1 cellular context compared by ENCODE assay signal in genomic region chr6:57822896-57823358, GRCh38.
TF ChIP-seq lines count a peak whose summit lies in the region.

No MANE protein-coding gene starts in this region.

TF ChIP-seq in K562, 482 proteins besides CTCF, POLR2A, EP300 and RAD21 (continued from another document):
- no peak for TF ChIP-seq E2F8 (IDR thresholded peaks at IDR 0.05; ENCODE audit: low read depth, partially characterized antibody)
- TF ChIP-seq SMAD2 (IDR thresholded peaks at IDR 0.05; ENCODE audit: low read depth, low read length): no peak
- TF ChIP-seq POLR3A (IDR thresholded peaks at IDR 0.05; ENCODE audit: borderline replicate concordance, extremely low read depth, insufficient read depth, insufficient read length): peak; percentile 61
- TF ChIP-seq ZNF175 (CRISPR knock-in tag; IDR thresholded peaks at IDR 0.05; ENCODE audit: low read depth): no peak
- TF ChIP-seq TBP (optimal IDR thresholded peaks at IDR 0.05; ENCODE audit: low read depth, low read length): peak; percentile 82
- no peak for TF ChIP-seq HCFC1 (IDR thresholded peaks at IDR 0.05; ENCODE audit: low read depth, low read length)
- no peak for TF ChIP-seq PPARD (CRISPR knock-in tag; IDR thresholded peaks at IDR 0.05)
- TF ChIP-seq KDM2B (CRISPR knock-in tag; IDR thresholded peaks at IDR 0.05): no peak
- TF ChIP-seq TCF7L2 (IDR thresholded peaks at IDR 0.05; ENCODE audit: low read depth, low read length): no peak
- 0 out of 2 replicates have a peak, but pooled peaks have one; percentile 26 for TF ChIP-seq POLR2H (tag; IDR thresholded peaks at IDR 0.05; ENCODE audit: low read depth)
